In genomic region chr17:81253358-81254131, GRCh38 we compare ENCODE assay signal across 8 cellular contexts. TPM values are rescaled to one million over a fixed set of nuclear protein-coding genes. Genes with fewer than 3 reads are reported as not detected.
DNase-seq lines count a peak whose midpoint lies in the region; ATAC-seq and TF ChIP-seq lines count a peak whose summit lies in the region.

No MANE protein-coding gene starts in this region.

- H3K27ac Mint-ChIP-seq in neural progenitor cell: peak overlapping the region; percentile 85

- peaks cover 6% of the 10 kb centered on the region for H3K27me3 Mint-ChIP-seq in neural progenitor cell (ENCODE audit: insufficient read depth, low read depth)

- H3K9me3 Mint-ChIP-seq in neural progenitor cell: no peaks in the 10 kb centered on the region

- no peaks in the 10 kb centered on the region for H3K79me2 ChIP-seq in neural progenitor cell (ENCODE audit: low read depth)

- H3K9me3 ChIP-seq in neural progenitor cell (ENCODE audit: low read depth): no peaks in the 10 kb centered on the region
- no peaks in the 10 kb centered on the region for H3K9me3 ChIP-seq in tibial artery

- H3K4me3 ChIP-seq in epithelial cell of proximal tubule (ENCODE audit: low read depth, low read length) (no peak overlapping the region), neural progenitor cell (no peak overlapping the region), tibial artery (no peak overlapping the region)

- intact Hi-C loops in tibial artery (cut with DNase I; ENCODE audit: low total_unique reads): loop anchor here (5.0 kb wide), 2 partner anchors 229 to 349 kb away; no protein-coding TSS in a partner anchor

- peaks cover 23% of the 10 kb centered on the region for H3F3A ChIP-seq in neural progenitor cell (ENCODE audit: low read depth)

- H2AFZ ChIP-seq in neural progenitor cell (replicated peaks): no peak overlapping the region

- H3K4me1 Mint-ChIP-seq in neural progenitor cell: peaks cover 38% of the 10 kb centered on the region

- peak; percentile 73 for TF ChIP-seq CTCF in epithelial cell of proximal tubule (conservative IDR thresholded peaks at IDR 0.05; ENCODE audit: low read depth, low read length)
- TF ChIP-seq CTCF in neural progenitor cell (IDR thresholded peaks at IDR 0.05): peak; percentile 79
- TF ChIP-seq CTCF in tibial artery (IDR thresholded peaks at IDR 0.05): peak; percentile 82 to 92

- H3K36me3 Mint-ChIP-seq in neural progenitor cell: peaks cover 6% of the 10 kb centered on the region

- H3K36me3 ChIP-seq in neural progenitor cell (no peaks in the 10 kb centered on the region), tibial artery (peaks cover 21 to 65% (median 44%) of the 10 kb centered on the region in 3 donors)

- H3K27me3 ChIP-seq in neural progenitor cell (no peaks in the 10 kb centered on the region), tibial artery (no peaks in the 10 kb centered on the region)

- DNase-seq in NCI-H1436 (lab: John Stamatoyannopoulos, UW) (peak; percentile 39), NCI-H1436 treated with DMSO at 0.1 percent for 48 hours (lab: John Stamatoyannopoulos, UW) (no peak), NCI-H774 (lab: John Stamatoyannopoulos, UW) (peak; percentile 2), epithelial cell of proximal tubule (ENCODE audit: low read depth) (no peak), neural progenitor cell (ENCODE audit: low spot score) (peak; percentile 51), tibial artery (no peak)
- DNase-seq in activated CD8-positive, alpha-beta memory T cell treated with anti-CD3 and anti-CD28 coated beads, Interleukin-2, amount 50 U/mL, for 48 hours: peak; percentile 78

- H4K20me1 ChIP-seq in neural progenitor cell (ENCODE audit: low read depth): peaks cover 28% of the 10 kb centered on the region

- H3K4me1 ChIP-seq in neural progenitor cell: peaks cover 5% of the 10 kb centered on the region
- H3K4me1 ChIP-seq in tibial artery: peaks cover 0 to 16% (median 13%) of the 10 kb centered on the region in 4 donors

- peak overlapping the region; percentile 53 for H3K4me3 Mint-ChIP-seq in neural progenitor cell

- H3K9ac ChIP-seq in neural progenitor cell: no peak overlapping the region

- no peak overlapping the region for H3K27ac ChIP-seq in neural progenitor cell
- no peak overlapping the region for H3K27ac ChIP-seq in tibial artery

- no peak for ATAC-seq in GM19328 (IDR thresholded peaks at IDR 0.05; ENCODE audit: unreplicated experiment)

- H3K4me2 ChIP-seq in neural progenitor cell: no peak overlapping the region

RNA-seq across cellular contexts. Expression of gene NDUFAF8, which starts 14.4 kb away (rescaled TPM):
- total RNA-seq in epithelial cell of proximal tubule (51.9 and 72.3 TPM in 2 replicates), neural progenitor cell (ENCODE audit: low replicate concordance) (29.8 and 34.7 TPM in 2 replicates)

RNA-seq across cellular contexts. Expression of gene TEPSIN, which starts 14.7 kb away (rescaled TPM):
- 24.2 and 37.3 TPM in 2 replicates for total RNA-seq in epithelial cell of proximal tubule
- total RNA-seq in neural progenitor cell (ENCODE audit: low replicate concordance): 20.6 and 28.0 TPM in 2 replicates

RNA-seq across cellular contexts. Expression of gene CEP131, which starts 30.8 kb away (rescaled TPM):
- 22.0 and 28.7 TPM in 2 replicates for total RNA-seq in epithelial cell of proximal tubule
- 7.7 and 40.9 TPM in 2 replicates for total RNA-seq in neural progenitor cell (ENCODE audit: low replicate concordance)

RNA-seq across cellular contexts. Expression of gene SLC38A10, which starts 41.6 kb away (rescaled TPM):
- total RNA-seq in epithelial cell of proximal tubule (67.1 and 71.6 TPM in 2 replicates), neural progenitor cell (ENCODE audit: low replicate concordance) (8.3 and 31.4 TPM in 2 replicates)

Comparison
In these comparisons a context has a peak if more than half of its experiments do, and no peak if none do; other contexts are left out.
1. DNase-seq: peak in NCI-H1436 (single experiment), NCI-H774 (single experiment), activated CD8-positive, alpha-beta memory T cell treated with anti-CD3 and anti-CD28 coated beads, Interleukin-2, amount 50 U/mL, for 48 hours (single experiment) and neural progenitor cell (single experiment); none in NCI-H1436 treated with DMSO at 0.1 percent for 48 hours (single experiment), epithelial cell of proximal tubule (single experiment) and tibial artery (0 of 2).
2. Peak in every context shown above with its lines, with median percentiles within 50 percentile points of each other: CTCF ChIP-seq.